3 cellular contexts compared by ENCODE assay signal in the genomic region with DNA sequence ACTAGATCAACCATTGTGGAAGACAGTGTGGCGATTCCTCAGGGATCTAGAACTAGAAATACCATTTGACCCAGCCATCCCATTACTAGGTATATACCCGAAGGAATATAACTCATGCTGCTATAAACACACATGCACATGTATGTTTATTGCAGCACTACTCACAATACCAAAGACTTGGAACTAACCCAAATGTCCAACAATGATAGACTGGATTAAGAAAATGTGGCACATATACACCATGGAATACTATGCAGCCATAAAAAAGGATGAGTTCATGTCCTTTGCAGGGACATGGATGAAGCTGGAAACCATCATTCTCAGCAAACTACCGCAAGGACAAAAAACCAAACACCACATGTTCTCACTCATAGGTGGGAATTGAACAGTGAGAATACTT. TPM values are rescaled to one million over a fixed set of nuclear protein-coding genes. Genes with fewer than 3 reads are reported as not detected.
"Had no signal": no experiment of that assay in that cellular context is flagged by ENCODE, and none has a peak within 500 bp of the region (broad histone marks: within the 10 kb centered on the region; RNA-seq: fewer than 3 reads in every experiment).

No MANE protein-coding gene starts in this region.

RNA-seq across cellular contexts. Expression of a gene that starts 42.9 kb away (rescaled TPM):
- total RNA-seq: H4, HFFc6 had no signal
- polyA plus RNA-seq: GM23248 had no signal
